8 cellular contexts compared by ENCODE assay signal in genomic region chr6:26027491-26028211, GRCh38. TPM values are rescaled to one million over a fixed set of nuclear protein-coding genes. Genes with fewer than 3 reads are reported as not detected.
DNase-seq lines count a peak whose midpoint lies in the region; ATAC-seq and TF ChIP-seq lines count a peak whose summit lies in the region.

No MANE protein-coding gene starts in this region.

- peaks cover 23% of the 10 kb centered on the region for H3K4me1 ChIP-seq in cardiac muscle cell (ENCODE audit: low read depth)
- peaks cover 25% of the 10 kb centered on the region for H3K4me1 ChIP-seq in mesodermal cell (ENCODE audit: control insufficient read depth, insufficient read depth, low read length, poor library complexity, severe bottlenecking)
- no peaks in the 10 kb centered on the region for H3K4me1 ChIP-seq in urinary bladder (ENCODE audit: insufficient read depth)

- H3K27me3 ChIP-seq in cardiac muscle cell = no peaks in the 10 kb centered on the region

- intact Hi-C loops in left ventricle myocardium superior (cut with micrococcal nuclease) = no loop called here

- no peak for ATAC-seq in left ventricle myocardium superior

- peak overlapping the region; percentile 61 for H3K4me3 ChIP-seq in cardiac muscle cell
- H3K4me3 ChIP-seq in astrocyte of the spinal cord (ENCODE audit: low read depth, low read length) = peak overlapping the region; percentile 77
- H3K4me3 ChIP-seq in mesodermal cell (ENCODE audit: extremely low read depth, insufficient read depth, low read length, poor library complexity, severe bottlenecking) = peak overlapping the region; percentile 61
- H3K4me3 ChIP-seq in urinary bladder (ENCODE audit: low read depth, low read length) = peak overlapping the region; percentile 51

- H3K36me3 ChIP-seq in cardiac muscle cell (no peaks in the 10 kb centered on the region), mesodermal cell (ENCODE audit: control insufficient read depth, insufficient read depth, low read length) (no peaks in the 10 kb centered on the region), urinary bladder (ENCODE audit: insufficient read depth) (no peaks in the 10 kb centered on the region)

- peak overlapping the region; percentile 86 for H3K27ac ChIP-seq in cardiac muscle cell
- H3K27ac ChIP-seq in mesodermal cell (ENCODE audit: low read depth, low read length, severe bottlenecking) = no peak overlapping the region
- no peak overlapping the region for H3K27ac ChIP-seq in urinary bladder (ENCODE audit: low read depth)

- TF ChIP-seq CTCF in cardiac muscle cell (IDR thresholded peaks at IDR 0.05; ENCODE audit: low read depth, low read length) (no peak), astrocyte of the spinal cord (IDR thresholded peaks at IDR 0.05; ENCODE audit: low read depth, low read length) (no peak)

- DNase-seq in cardiac muscle cell (ENCODE audit: low read depth in 1 of 2, low spot score in 1 of 2) = peak in 1 of 2 donors; percentile 9
- no peak for DNase-seq in left ventricle myocardium superior
- no peak for DNase-seq in astrocyte of the spinal cord (ENCODE audit: low read depth, low spot score)
- DNase-seq in NCI-H1417 (lab: John Stamatoyannopoulos, UW) = no peak
- no peak for DNase-seq in AG20443 (ENCODE audit: low spot score)
- no peak for DNase-seq in activated CD4-positive, alpha-beta T cell treated with anti-CD3 and anti-CD28 coated beads, Interleukin-2, amount 50 U/mL, for 4 hours

- H3K9me3 ChIP-seq in cardiac muscle cell (ENCODE audit: low read depth) = no peaks in the 10 kb centered on the region
- no peaks in the 10 kb centered on the region for H3K9me3 ChIP-seq in mesodermal cell (ENCODE audit: control insufficient read depth, low read length)

- 65 to 70% methylated on average over 4 of the region's 9 CpGs for WGBS in mesodermal cell (ENCODE audit: insufficient coverage in 2 of 2), 2 experiments
- 55% methylated on average over 9 of the region's 9 CpGs for WGBS in urinary bladder

- in situ Hi-C loops in astrocyte of the spinal cord (cut with HindIII; ENCODE audit: low sequenced_read_pairs) = no loop called here

RNA-seq across cellular contexts. Expression of gene HFE, which starts 59.6 kb away (rescaled TPM):
- total RNA-seq in cardiac muscle cell (0.66 and 0.99 TPM in 2 replicates), left ventricle myocardium superior (4.5 TPM), urinary bladder (7.3 TPM)
- polyA plus RNA-seq in cardiac muscle cell (0.28 and 1.3 TPM in 2 replicates), urinary bladder (9.4 TPM)
- 1.3 TPM for polyA plus RNA-seq in mesodermal cell (2013, experiment 1 of 2)
- polyA plus RNA-seq in mesodermal cell (2013, experiment 2 of 2) = 0.96 TPM
